7 cellular contexts compared by ENCODE assay signal in genomic region chr6:157148391-157149323, GRCh38.
DNase-seq lines count a peak whose midpoint lies in the region; ATAC-seq and TF ChIP-seq lines count a peak whose summit lies in the region.

No MANE protein-coding gene starts in this region.

- H3K27me3 Mint-ChIP-seq in type B pancreatic cell: no peaks in the 10 kb centered on the region

- peak; percentile 82 for DNase-seq in NCI-H2029 treated with DMSO at 0.1 percent for 48 hours (lab: John Stamatoyannopoulos, UW)
- DNase-seq in cardiac fibroblast (ENCODE audit: low read depth in 2 of 2): peak; percentile 94 to 98
- DNase-seq in left kidney (ENCODE audit: low read depth, low spot score): peak; percentile 71
- DNase-seq in type B pancreatic cell (ENCODE audit: extremely low spot score, unreplicated experiment): no peak
- no peak for DNase-seq in D341Med (ENCODE audit: low spot score)
- DNase-seq in germinal center (ENCODE audit: low spot score): no peak

- H3K4me3 Mint-ChIP-seq in type B pancreatic cell: no peak overlapping the region

- no peak for ATAC-seq in GM21360 (IDR thresholded peaks at IDR 0.05; ENCODE audit: unreplicated experiment)

- TF ChIP-seq CTCF in cardiac fibroblast (IDR thresholded peaks at IDR 0.05; ENCODE audit: low read depth, low read length) (no peak), type B pancreatic cell (conservative IDR thresholded peaks at IDR 0.05) (no peak)

- H3K36me3 Mint-ChIP-seq in type B pancreatic cell: peaks cover 24% of the 10 kb centered on the region

- H3K4me1 Mint-ChIP-seq in type B pancreatic cell (ENCODE audit: unreplicated experiment): peaks cover 52% of the 10 kb centered on the region

- H3K4me3 ChIP-seq in cardiac fibroblast (replicated peaks in 1 of 2; ENCODE audit: low read depth in 2 of 2, low read length in 2 of 2): peak overlapping the region in 1 of 2 donors; percentile 29

- H3K27ac Mint-ChIP-seq in type B pancreatic cell: peak overlapping the region; percentile 62

- no peaks in the 10 kb centered on the region for H3K9me3 Mint-ChIP-seq in type B pancreatic cell

Comparison
In these comparisons a context has a peak if more than half of its experiments do, and no peak if none do; other contexts are left out.
1. DNase-seq: peak in NCI-H2029 treated with DMSO at 0.1 percent for 48 hours (single experiment), cardiac fibroblast (2 of 2) and left kidney (single experiment); none in type B pancreatic cell (single experiment), D341Med (single experiment) and germinal center (single experiment).